22 cellular contexts compared by ENCODE assay signal in the genomic region with DNA sequence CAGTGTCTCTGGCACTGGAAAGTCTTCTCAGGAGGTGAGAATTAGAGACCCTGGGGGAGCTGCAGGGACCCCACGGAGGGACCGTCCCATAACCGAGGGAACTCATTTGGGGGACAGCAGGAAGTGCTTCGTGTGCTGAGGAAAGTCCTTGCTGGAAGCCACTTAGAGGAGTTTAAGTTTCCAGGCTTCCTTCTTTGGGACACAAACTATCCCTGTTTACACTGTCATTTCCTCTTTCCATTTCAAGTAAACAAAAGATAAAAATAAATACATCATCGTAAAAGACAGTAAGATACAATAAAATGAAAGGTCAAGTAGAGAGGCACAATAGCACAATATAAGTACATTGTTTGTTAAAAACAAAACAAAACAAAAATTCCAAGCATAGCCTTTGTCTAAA.
DNase-seq lines count a peak whose midpoint lies in the region; ATAC-seq, FAIRE-seq and TF ChIP-seq lines count a peak whose summit lies in the region.
"Had no signal": no experiment of that assay in that cellular context is flagged by ENCODE, and none has a peak within 500 bp of the region (broad histone marks: within the 10 kb centered on the region; RNA-seq: fewer than 3 reads in every experiment).

No MANE protein-coding gene starts in this region.

- 34 to 44% methylated on average over 5 of the region's 5 CpGs for WGBS in pancreas, 2 donors

- H3K36me3 ChIP-seq in HEK293 (ENCODE audit: control insufficient read depth in 2 of 2, insufficient read depth in 1 of 2, low read length in 2 of 2) = no peaks in the 10 kb centered on the region
- H3K36me3 ChIP-seq in pancreas = no peaks in the 10 kb centered on the region
- H3K36me3 ChIP-seq: BE2C, MG63, Peyer's patch had no signal

- H3K9me3 ChIP-seq in HEK293 (ENCODE audit: control insufficient read depth, insufficient read depth, low read depth, low read length) (no peaks in the 10 kb centered on the region), pancreas (no peaks in the 10 kb centered on the region)
- H3K9me3 ChIP-seq: BE2C, MG63, Peyer's patch, SK-N-SH had no signal

- in situ Hi-C loops in GM13977 (cut with MboI; ENCODE audit: low pct_unique_long_range_greater_than_20kb, low sequenced_read_pairs, unreplicated experiment) = no loop called here

- CTCF ChIA-PET in HEK293 (lab: Yijun Ruan, JAX) = no interaction called here

- FAIRE-seq in endometrium (lab: Jason Lieb, UNC) = peak; percentile 76
- FAIRE-seq in pancreas (lab: Jason Lieb, UNC) = peak; percentile 13
- FAIRE-seq: H54, HTR-8/SVneo had no signal

- no peak overlapping the region for H3K4me3 ChIP-seq in HEK293 (ENCODE audit: low read depth, low read length)
- H3K4me3 ChIP-seq in pancreas = no peak overlapping the region
- H3K4me3 ChIP-seq: MG63, Peyer's patch had no signal

- no peaks in the 10 kb centered on the region for H3K27me3 ChIP-seq in pancreas
- H3K27me3 ChIP-seq: MG63, Peyer's patch had no signal

- POLR2A ChIA-PET in HEK293 (lab: Yijun Ruan, JAX) = no interaction called here

- H3K27ac ChIP-seq in C4-2B (peak overlapping the region; percentile 24; the same call in 1 of the 2 replicates), HEK293 (ENCODE audit: extremely low read depth, low read depth, low read length) (no peak overlapping the region), pancreas (no peak overlapping the region)
- H3K27ac ChIP-seq: Peyer's patch had no signal

- TF ChIP-seq CTCF in C4-2B (conservative IDR thresholded peaks at IDR 0.05) (no peak), HEK293 (tag by site-specific recombination; IDR thresholded peaks at IDR 0.05) (no peak), pancreas (IDR thresholded peaks at IDR 0.05) (no peak), GM13977 (IDR thresholded peaks at IDR 0.05; ENCODE audit: extremely low read depth, insufficient read depth, missing control alignments) (no peak)

- H3K4me1 ChIP-seq in HEK293 (ENCODE audit: control insufficient read depth, insufficient read depth, low read length) = no peaks in the 10 kb centered on the region
- no peaks in the 10 kb centered on the region for H3K4me1 ChIP-seq in pancreas
- H3K4me1 ChIP-seq: BE2C had no signal

- DNase-seq in pancreas (no peak), iPS-NIHi11 (ENCODE audit: low spot score) (no peak), GM13977 (ENCODE audit: low spot score) (no peak)
- DNase-seq in NK-92 treated with Interleukin-12 subunit alpha and Interleukin-12 subunit beta, amount 100 ng/mL, for 24 hours (lab: John Stamatoyannopoulos, UW) = no peak
- DNase-seq: 8988T; ACHN; BE2C; CD4-positive, CD25-positive, alpha-beta regulatory T cell; KBM-7; MG63; NCI-H1105 treated with DMSO at 0.1 percent for 48 hours; NCI-H146; NCI-H1930; NCI-H2227 treated with DMSO at 0.1 percent for 48 hours; NCI-H526 treated with DMSO at 0.1 percent for 48 hours; Peyer's patch; SK-N-SH had no signal

- ATAC-seq in pancreas = no peak

- intact Hi-C loops in pancreas (cut with DNase I) = no loop called here

TF ChIP-seq in HEK293, 187 proteins besides CTCF, POLR2A, EP300 and RAD21:
- TF ChIP-seq ZIC2 (tag by site-specific recombination; IDR thresholded peaks at IDR 0.05) (peak; percentile 44; the same call in 1 of the 2 replicates), ZNF777 (tag by site-specific recombination; IDR thresholded peaks at IDR 0.05; ENCODE audit: borderline replicate concordance) (no peak)
- TF ChIP-seq, protein P1, sequence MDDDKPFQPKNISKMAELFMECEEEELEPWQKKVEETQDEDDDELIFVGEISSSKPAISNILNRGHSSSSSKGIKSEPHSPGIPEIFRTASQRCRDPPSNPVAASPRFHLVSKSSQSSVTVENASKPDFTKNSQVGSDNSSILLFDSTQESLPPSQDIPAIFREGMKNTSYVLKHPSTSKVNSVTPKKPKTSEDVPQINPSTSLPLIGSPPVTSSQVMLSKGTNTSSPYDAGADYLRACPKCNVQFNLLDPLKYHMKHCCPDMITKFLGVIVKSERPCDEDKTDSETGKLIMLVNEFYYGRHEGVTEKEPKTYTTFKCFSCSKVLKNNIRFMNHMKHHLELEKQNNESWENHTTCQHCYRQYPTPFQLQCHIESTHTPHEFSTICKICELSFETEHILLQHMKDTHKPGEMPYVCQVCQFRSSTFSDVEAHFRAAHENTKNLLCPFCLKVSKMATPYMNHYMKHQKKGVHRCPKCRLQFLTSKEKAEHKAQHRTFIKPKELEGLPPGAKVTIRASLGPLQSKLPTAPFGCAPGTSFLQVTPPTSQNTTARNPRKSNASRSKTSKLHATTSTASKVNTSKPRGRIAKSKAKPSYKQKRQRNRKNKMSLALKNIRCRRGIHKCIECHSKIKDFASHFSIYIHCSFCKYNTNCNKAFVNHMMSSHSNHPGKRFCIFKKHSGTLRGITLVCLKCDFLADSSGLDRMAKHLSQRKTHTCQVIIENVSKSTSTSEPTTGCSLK (tag by site-specific recombination; IDR thresholded peaks at IDR 0.05) = no peak
- TF ChIP-seq, protein P2, sequence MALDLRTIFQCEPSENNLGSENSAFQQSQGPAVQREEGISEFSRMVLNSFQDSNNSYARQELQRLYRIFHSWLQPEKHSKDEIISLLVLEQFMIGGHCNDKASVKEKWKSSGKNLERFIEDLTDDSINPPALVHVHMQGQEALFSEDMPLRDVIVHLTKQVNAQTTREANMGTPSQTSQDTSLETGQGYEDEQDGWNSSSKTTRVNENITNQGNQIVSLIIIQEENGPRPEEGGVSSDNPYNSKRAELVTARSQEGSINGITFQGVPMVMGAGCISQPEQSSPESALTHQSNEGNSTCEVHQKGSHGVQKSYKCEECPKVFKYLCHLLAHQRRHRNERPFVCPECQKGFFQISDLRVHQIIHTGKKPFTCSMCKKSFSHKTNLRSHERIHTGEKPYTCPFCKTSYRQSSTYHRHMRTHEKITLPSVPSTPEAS (tag by site-specific recombination; IDR thresholded peaks at IDR 0.05) = no peak
